In genomic region chr16:12199524-12199923, GRCh38 we compare ENCODE assay signal across 17 cellular contexts.
DNase-seq lines count a peak whose midpoint lies in the region; ATAC-seq lines count a peak whose summit lies in the region.
"Had no signal": no experiment of that assay in that cellular context is flagged by ENCODE, and none has a peak within 500 bp of the region (broad histone marks: within the 10 kb centered on the region; RNA-seq: fewer than 3 reads in every experiment).

No MANE protein-coding gene starts in this region.

- no peaks in the 10 kb centered on the region for H3K9me3 Mint-ChIP-seq in stimulated activated naive CD8-positive, alpha-beta T cell treated with anti-CD3 and anti-CD28 coated beads, Interleukin-15, amount 100 ng/mL, for 72 hours
- H3K9me3 Mint-ChIP-seq: CD8-positive, alpha-beta T cell had no signal

- H3K4me3 Mint-ChIP-seq in stimulated activated naive CD8-positive, alpha-beta T cell treated with anti-CD3 and anti-CD28 coated beads, Interleukin-15, amount 100 ng/mL, for 72 hours: no peak overlapping the region
- H3K4me3 Mint-ChIP-seq: CD8-positive, alpha-beta T cell had no signal

- H3K27ac Mint-ChIP-seq in stimulated activated naive CD8-positive, alpha-beta T cell treated with anti-CD3 and anti-CD28 coated beads, Interleukin-15, amount 100 ng/mL, for 72 hours: no peak overlapping the region
- H3K27ac Mint-ChIP-seq: CD8-positive, alpha-beta T cell had no signal

- H3K27me3 Mint-ChIP-seq in stimulated activated naive CD8-positive, alpha-beta T cell treated with anti-CD3 and anti-CD28 coated beads, Interleukin-15, amount 100 ng/mL, for 72 hours: no peaks in the 10 kb centered on the region

- no peak for ATAC-seq in stimulated activated naive CD8-positive, alpha-beta T cell treated with anti-CD3 and anti-CD28 coated beads, Interleukin-15, amount 100 ng/mL, for 72 hours
- ATAC-seq in GM19023 (IDR thresholded peaks at IDR 0.05; ENCODE audit: unreplicated experiment): no peak
- ATAC-seq: CD8-positive, alpha-beta T cell had no signal

- DNase-seq in ELR (ENCODE audit: low read depth) (peak; percentile 2), NCI-H526 treated with DMSO at 0.1 percent for 48 hours (lab: John Stamatoyannopoulos, UW) (peak; percentile 27), iPS-NIHi7 (ENCODE audit: extremely low spot score) (peak; percentile 60), renal cortical epithelial cell (ENCODE audit: low read depth) (peak; percentile 48), NCI-H748 (lab: John Stamatoyannopoulos, UW; ENCODE audit: unreplicated experiment) (no peak)
- no peak for DNase-seq in stimulated activated naive CD8-positive, alpha-beta T cell treated with anti-CD3 and anti-CD28 coated beads, Interleukin-15, amount 100 ng/mL, for 72 hours
- DNase-seq: Calu3; CD8-positive, alpha-beta T cell; H7; NCI-H1105; NCI-H1694; NCI-H510A; NCI-H82; OCI-M1; RPMI8226; SHP77 treated with DMSO at 0.1 percent for 48 hours had no signal

- peaks cover 6% of the 10 kb centered on the region for H3K4me1 Mint-ChIP-seq in stimulated activated naive CD8-positive, alpha-beta T cell treated with anti-CD3 and anti-CD28 coated beads, Interleukin-15, amount 100 ng/mL, for 72 hours

Comparison
In these comparisons a context has a peak if more than half of its experiments do, and no peak if none do; other contexts are left out.
1. DNase-seq: peak in ELR (single experiment), NCI-H526 treated with DMSO at 0.1 percent for 48 hours (single experiment), iPS-NIHi7 (single experiment) and renal cortical epithelial cell (single experiment); none in stimulated activated naive CD8-positive, alpha-beta T cell treated with anti-CD3 and anti-CD28 coated beads, Interleukin-15, amount 100 ng/mL, for 72 hours (0 of 2) and NCI-H748 (single experiment).